In genomic region chr19:38900816-38901215, GRCh38 we compare ENCODE assay signal across 1 cellular context.
TF ChIP-seq lines count a peak whose summit lies in the region.

No MANE protein-coding gene starts in this region.

TF ChIP-seq in K562, 482 proteins besides CTCF, POLR2A, EP300 and RAD21 (continued from another document and continues in another):
- TF ChIP-seq ELK3 (CRISPR knock-in tag; IDR thresholded peaks at IDR 0.05) (no peak), MCM5 (IDR thresholded peaks at IDR 0.05; ENCODE audit: low read depth) (no peak), KLF10 (CRISPR knock-in tag; IDR thresholded peaks at IDR 0.05) (no peak), SMARCA5 (IDR thresholded peaks at IDR 0.05) (no peak), PTBP1 (IDR thresholded peaks at IDR 0.05; ENCODE audit: low read depth, low read length) (no peak), ZNF76 (CRISPR knock-in tag; IDR thresholded peaks at IDR 0.05; ENCODE audit: borderline replicate concordance) (no peak), ZBTB40 (IDR thresholded peaks at IDR 0.05) (peak; percentile 39; the same call in 1 of the 2 replicates), ZBTB40 (CRISPR knock-in tag; IDR thresholded peaks at IDR 0.05) (no peak), IRF2 (CRISPR knock-in tag; IDR thresholded peaks at IDR 0.05) (no peak), ZNF354B (CRISPR knock-in tag; IDR thresholded peaks at IDR 0.05) (no peak), TFAP4 (CRISPR knock-in tag; IDR thresholded peaks at IDR 0.05; ENCODE audit: borderline replicate concordance) (no peak), GMEB1 (CRISPR knock-in tag; IDR thresholded peaks at IDR 0.05) (no peak), CBX8 (IDR thresholded peaks at IDR 0.05; ENCODE audit: borderline replicate concordance, extremely low read depth, low read depth, low read length, poor library complexity, severe bottlenecking) (no peak), RBBP5 (IDR thresholded peaks at IDR 0.05; ENCODE audit: borderline replicate concordance, insufficient read depth, low read length, poor library complexity, severe bottlenecking) (no peak), ZNF224 (CRISPR knock-in tag; IDR thresholded peaks at IDR 0.05) (no peak), EHMT2 (IDR thresholded peaks at IDR 0.05) (no peak), ATF6 (CRISPR knock-in tag; IDR thresholded peaks at IDR 0.05) (no peak), HMGN3 (IDR thresholded peaks at IDR 0.05; ENCODE audit: borderline replicate concordance, extremely low read depth, insufficient read length, low read depth, low read length) (no peak), FOXK1 (CRISPR knock-in tag; IDR thresholded peaks at IDR 0.05; ENCODE audit: borderline replicate concordance) (no peak), ATF3 (IDR thresholded peaks at IDR 0.05) (peak; percentile 64), ATF3 (CRISPR knock-in tag; conservative IDR thresholded peaks at IDR 0.05) (no peak), CHD4 (IDR thresholded peaks at IDR 0.05; ENCODE audit: insufficient read depth, insufficient replicate concordance, low read depth, low read length, poor library complexity, severe bottlenecking) (no peak), NFE2 (IDR thresholded peaks at IDR 0.05; ENCODE audit: low read depth) (no peak), ZNF644 (tag; IDR thresholded peaks at IDR 0.05; ENCODE audit: low read depth) (no peak), RNF2 (IDR thresholded peaks at IDR 0.05) (no peak), BCOR (IDR thresholded peaks at IDR 0.05) (no peak), RBM39 (optimal IDR thresholded peaks at IDR 0.05; ENCODE audit: low read depth, low read length) (no peak), FOXM1 (IDR thresholded peaks at IDR 0.05; ENCODE audit: low read depth) (no peak), FOXM1 (CRISPR knock-in tag; IDR thresholded peaks at IDR 0.05; ENCODE audit: low read depth) (no peak), MITF (IDR thresholded peaks at IDR 0.05) (no peak), CXXC5 (CRISPR knock-in tag; IDR thresholded peaks at IDR 0.05) (no peak), SMAD3 (CRISPR knock-in tag; conservative IDR thresholded peaks at IDR 0.05) (no peak), PTRF (tag; IDR thresholded peaks at IDR 0.05) (no peak), HMG20A (CRISPR knock-in tag; conservative IDR thresholded peaks at IDR 0.05) (no peak), TBL1XR1 (IDR thresholded peaks at IDR 0.05; ENCODE audit: low read length in 2 of 2) (no peak), KLF13 (tag; IDR thresholded peaks at IDR 0.05; ENCODE audit: borderline replicate concordance, low read depth) (no peak), ZNF589 (CRISPR knock-in tag; IDR thresholded peaks at IDR 0.05; ENCODE audit: low read depth) (no peak), IRF9 (tag; IDR thresholded peaks at IDR 0.05) (peak; percentile 20; the same call in 1 of the 2 replicates), BMI1 (IDR thresholded peaks at IDR 0.05; ENCODE audit: low read length) (no peak), CREB1 (IDR thresholded peaks at IDR 0.05) (no peak), CREB1 (CRISPR knock-in tag; IDR thresholded peaks at IDR 0.05) (no peak), ZBTB9 (CRISPR knock-in tag; IDR thresholded peaks at IDR 0.05) (no peak), STAT5A (IDR thresholded peaks at IDR 0.05; ENCODE audit: borderline replicate concordance, low read length) (no peak), ESRRB (CRISPR knock-in tag; IDR thresholded peaks at IDR 0.05; ENCODE audit: borderline replicate concordance) (no peak), SUPT5H (IDR thresholded peaks at IDR 0.05) (no peak), BRF2 (IDR thresholded peaks at IDR 0.05; ENCODE audit: borderline replicate concordance, insufficient read depth, insufficient read length) (no peak), ZNF124 (CRISPR knock-in tag; IDR thresholded peaks at IDR 0.05) (no peak)
